Comparison of ENCODE assay signal across 34 cellular contexts in genomic region chr2:241721852-241722251, GRCh38. TPM values are rescaled to one million over a fixed set of nuclear protein-coding genes. Genes with fewer than 3 reads are reported as not detected.
"Had no signal": no experiment of that assay in that cellular context is flagged by ENCODE, and none has a peak within 500 bp of the region (broad histone marks: within the 10 kb centered on the region; RNA-seq: fewer than 3 reads in every experiment).

No MANE protein-coding gene starts in this region.

- H3K4me1 ChIP-seq: gastroesophageal sphincter, suprapubic skin, tibial artery had no signal

- H3K4me2 ChIP-seq: hepatocyte, smooth muscle cell had no signal

- H3K9me3 ChIP-seq: gastroesophageal sphincter, suprapubic skin, tibial artery had no signal

- DNase-seq: activated CD4-positive, alpha-beta T cell treated with anti-CD3 and anti-CD28 coated beads for 48 hours; activated CD4-positive, alpha-beta T cell treated with anti-CD3 and anti-CD28 coated beads, Interleukin-2, amount 50 U/mL, for 48 hours; activated CD8-positive, alpha-beta memory T cell treated with anti-CD3 and anti-CD28 coated beads for 24 hours; activated effector memory CD4-positive, alpha-beta T cell treated with anti-CD3 and anti-CD28 coated beads, Interleukin-2, amount 50 U/mL, for 16 hours; activated naive CD4-positive, alpha-beta T cell treated with anti-CD3 and anti-CD28 coated beads for 36 hours; activated naive CD8-positive, alpha-beta T cell treated with anti-CD3 and anti-CD28 coated beads, Interleukin-2, amount 10 ng/mL, durations not matched to agents 7 days and 5 days; amniotic stem cell; caudate nucleus; cortex of kidney; effector memory CD8-positive, alpha-beta T cell; left cardiac atrium; left ventricle myocardium superior; mucosa of descending colon; stimulated activated CD4-positive, alpha-beta T cell treated with anti-CD3 and anti-CD28 coated beads, Interleukin-1b, Interleukin-23, amount 100 ng/mL, for 48 hours; stimulated activated CD4-positive, alpha-beta T cell treated with anti-CD3 and anti-CD28 coated beads, Interleukin-4, amount 100 ng/mL, for 4 hours; stimulated activated CD8-positive, alpha-beta memory T cell treated with anti-CD3 and anti-CD28 coated beads, Interleukin-4, amount 100 ng/mL, for 48 hours; T-helper 17 cell; T1000; tibial artery; WERI-Rb-1 had no signal

- H3K79me2 ChIP-seq: hepatocyte had no signal

- ATAC-seq: activated CD4-positive, CD25-positive, alpha-beta regulatory T cell treated with anti-CD3 and anti-CD28 coated beads, Interleukin-2, amount 50 U/mL, for 24 hours; effector memory CD8-positive, alpha-beta T cell; gastroesophageal sphincter; left cardiac atrium; left ventricle myocardium superior; mucosa of descending colon; natural killer cell treated with Interleukin-12 subunit alpha and Interleukin-12 subunit beta and Interleukin-15 and Interleukin-18, amount 100 ng/mL, for 72 hours; stimulated activated memory B cell treated with anti-CD40 and anti-IgM and Interleukin-4, amounts not matched to agents 10 μg/mL and 1 μg/mL and 100 μg/mL, for 72 hours; T-helper 17 cell had no signal

- FAIRE-seq: endothelial cell of umbilical vein, keratinocyte had no signal

- H2AFZ ChIP-seq: hepatocyte had no signal

- H3K4me3 ChIP-seq: gastroesophageal sphincter, hepatocyte, mucosa of descending colon, smooth muscle cell, suprapubic skin, tibial artery had no signal

- H3K27ac ChIP-seq: gastroesophageal sphincter, hepatocyte, suprapubic skin, tibial artery, WERI-Rb-1 had no signal

- H3K27me3 ChIP-seq: gastroesophageal sphincter, hepatocyte, suprapubic skin, tibial artery had no signal

RNA-seq across cellular contexts. Expression of gene GAL3ST2, which starts 54.8 kb away (rescaled TPM):
- total RNA-seq: activated naive CD4-positive, alpha-beta T cell treated with anti-CD3 and anti-CD28 coated beads for 36 hours; endothelial cell of umbilical vein; left ventricle myocardium superior; lung microvascular endothelial cell; mesenteric fat pad; myocyte; posterior vena cava; smooth muscle cell; suprapubic skin had no signal
- polyA plus RNA-seq: endothelial cell of umbilical vein, fibroblast of lung, hepatocyte, keratinocyte had no signal
